In genomic region chr7:117791877-117792780, GRCh38 we compare ENCODE assay signal across 9 cellular contexts.
DNase-seq lines count a peak whose midpoint lies in the region; ATAC-seq and TF ChIP-seq lines count a peak whose summit lies in the region.
"Had no signal": no experiment of that assay in that cellular context is flagged by ENCODE, and none has a peak within 500 bp of the region (broad histone marks: within the 10 kb centered on the region; RNA-seq: fewer than 3 reads in every experiment).

No MANE protein-coding gene starts in this region.

- no peak overlapping the region for H3K23ac ChIP-seq in trophoblast cell (ENCODE audit: low read length)

- H3K9ac ChIP-seq in OCI-LY3 (ENCODE audit: low read length), result no peak overlapping the region
- H3K9ac ChIP-seq in trophoblast cell (ENCODE audit: low read length), result no peak overlapping the region

- no peaks in the 10 kb centered on the region for H4K20me1 ChIP-seq in OCI-LY3 (ENCODE audit: insufficient read depth, low read length)

- ATAC-seq in GM18868 (IDR thresholded peaks at IDR 0.05; ENCODE audit: unreplicated experiment), result peak; percentile 83
- ATAC-seq in HG02852 (IDR thresholded peaks at IDR 0.05; ENCODE audit: unreplicated experiment), result peak; percentile 85

- H4K8ac ChIP-seq in trophoblast cell (ENCODE audit: low read depth, low read length), result no peak overlapping the region

- no peak overlapping the region for H3K4ac ChIP-seq in trophoblast cell (ENCODE audit: low read depth, low read length)

- H3K9me3 ChIP-seq in OCI-LY3 (ENCODE audit: insufficient read depth, low read length) (0 out of 2 replicates have a peak, but pooled peaks cover 2% of the 10 kb centered on the region), trophoblast cell (ENCODE audit: insufficient read depth, low read depth, low read length) (no peaks in the 10 kb centered on the region), esophagus squamous epithelium (no peaks in the 10 kb centered on the region)
- H3K9me3 ChIP-seq: esophagus muscularis mucosa had no signal

- H2BK120ac ChIP-seq in trophoblast cell (ENCODE audit: insufficient read depth, low read length, poor library complexity), result no peak overlapping the region

- H2AFZ ChIP-seq in OCI-LY3 (ENCODE audit: low read depth, low read length), result peak overlapping the region; percentile 36; the same call in 1 of the 2 replicates
- no peak overlapping the region for H2AFZ ChIP-seq in trophoblast cell (ENCODE audit: insufficient read depth, low read length, poor library complexity)

- no peak overlapping the region for H3K14ac ChIP-seq in trophoblast cell (ENCODE audit: low read length)

- no peak overlapping the region for H4K12ac ChIP-seq in trophoblast cell (ENCODE audit: low read depth, low read length)

- no peaks in the 10 kb centered on the region for H3K79me2 ChIP-seq in OCI-LY3 (ENCODE audit: low read length)
- H3K79me2 ChIP-seq in trophoblast cell (ENCODE audit: control insufficient read depth, insufficient read depth, low read length, poor library complexity), result no peaks in the 10 kb centered on the region

- H3K18ac ChIP-seq in trophoblast cell (ENCODE audit: low read length), result peak overlapping the region; percentile 51

- H3K4me2 ChIP-seq in OCI-LY3 (ENCODE audit: low read length) (peak overlapping the region; percentile 73), trophoblast cell (ENCODE audit: low read length) (no peak overlapping the region)

- H3K27ac ChIP-seq in OCI-LY3 (ENCODE audit: low read length) (no peak overlapping the region), trophoblast cell (ENCODE audit: low read depth, low read length) (no peak overlapping the region), esophagus squamous epithelium (peak overlapping the region in 2 of 4 donors; percentile 35 to 46)
- H3K27ac ChIP-seq: esophagus muscularis mucosa had no signal

- H2BK5ac ChIP-seq in trophoblast cell (ENCODE audit: low read depth, low read length, poor library complexity), result no peak overlapping the region

- H3K4me3 ChIP-seq in OCI-LY3 (ENCODE audit: low read length), result peak overlapping the region; percentile 53
- H3K4me3 ChIP-seq in trophoblast cell (ENCODE audit: low read depth, low read length), result no peak overlapping the region
- no peak overlapping the region for H3K4me3 ChIP-seq in esophagus squamous epithelium
- H3K4me3 ChIP-seq: esophagus muscularis mucosa had no signal

- no peak overlapping the region for H4K91ac ChIP-seq in trophoblast cell (ENCODE audit: low read depth, low read length)

- H3K27me3 ChIP-seq in OCI-LY3 (ENCODE audit: low read depth, low read length), result no peaks in the 10 kb centered on the region
- H3K27me3 ChIP-seq in trophoblast cell (ENCODE audit: insufficient read depth, low read length), result no peaks in the 10 kb centered on the region
- H3K27me3 ChIP-seq in esophagus squamous epithelium, result no peaks in the 10 kb centered on the region
- H3K27me3 ChIP-seq: esophagus muscularis mucosa had no signal

- no peaks in the 10 kb centered on the region for H3K36me3 ChIP-seq in OCI-LY3 (replicated peaks; ENCODE audit: low read depth, low read length)
- H3K36me3 ChIP-seq in trophoblast cell (ENCODE audit: control insufficient read depth in 1 of 2, insufficient read depth in 2 of 2, low read length in 2 of 2), result peaks cover 16 to 19% of the 10 kb centered on the region in 2 experiments
- H3K36me3 ChIP-seq in esophagus squamous epithelium, result peaks cover 0 to 20% (median 6%) of the 10 kb centered on the region in 3 donors

- H2BK12ac ChIP-seq in trophoblast cell (ENCODE audit: low read length), result no peak overlapping the region

- intact Hi-C loops in esophagus squamous epithelium (cut with DNase I), result no loop called here

- peak in 1 of 2 donors; percentile 19 for DNase-seq in trophoblast cell
- no peak for DNase-seq in HuH-7.5 (ENCODE audit: low spot score)
- DNase-seq in activated naive CD4-positive, alpha-beta T cell treated with anti-CD3 and anti-CD28 coated beads, Interleukin-2, amount 50 U/mL, for 16 hours, result no peak
- no peak for DNase-seq in esophagus squamous epithelium (lab: John Stamatoyannopoulos, UW)
- DNase-seq in stimulated activated CD4-positive, alpha-beta T cell treated with anti-CD3 and anti-CD28 coated beads, Interleukin-4, amount 100 ng/mL, for 4 hours, result no peak

- no peak for TF ChIP-seq POLR2A in esophagus squamous epithelium (IDR thresholded peaks at IDR 0.05)

- no peak overlapping the region for H2AK5ac ChIP-seq in trophoblast cell (ENCODE audit: low read length)

- TF ChIP-seq CTCF in OCI-LY3 (IDR thresholded peaks at IDR 0.05; ENCODE audit: low read depth, low read length), result peak; percentile 28
- no peak for TF ChIP-seq CTCF in esophagus squamous epithelium (IDR thresholded peaks at IDR 0.05)

- H3K4me1 ChIP-seq in OCI-LY3 (ENCODE audit: low read length), result peaks cover 48% of the 10 kb centered on the region
- peaks cover 0 to 5% of the 10 kb centered on the region in 2 experiments for H3K4me1 ChIP-seq in trophoblast cell (ENCODE audit: control insufficient read depth in 1 of 2, insufficient read depth in 2 of 2, low read length in 2 of 2)
- peaks cover 0 to 25% (median 0%) of the 10 kb centered on the region in 3 donors for H3K4me1 ChIP-seq in esophagus squamous epithelium

- H3K79me1 ChIP-seq in trophoblast cell (ENCODE audit: low read length), result no peaks in the 10 kb centered on the region

- no CpG with 5 or more reads among the region's 18 CpGs for WGBS in trophoblast cell (ENCODE audit: extremely low coverage, insufficient coverage, insufficient read length)
- WGBS in esophagus squamous epithelium, 2 donors, result 74 to 79% methylated on average over 15 to 18 of the region's 18 CpGs
